In the genomic region with DNA sequence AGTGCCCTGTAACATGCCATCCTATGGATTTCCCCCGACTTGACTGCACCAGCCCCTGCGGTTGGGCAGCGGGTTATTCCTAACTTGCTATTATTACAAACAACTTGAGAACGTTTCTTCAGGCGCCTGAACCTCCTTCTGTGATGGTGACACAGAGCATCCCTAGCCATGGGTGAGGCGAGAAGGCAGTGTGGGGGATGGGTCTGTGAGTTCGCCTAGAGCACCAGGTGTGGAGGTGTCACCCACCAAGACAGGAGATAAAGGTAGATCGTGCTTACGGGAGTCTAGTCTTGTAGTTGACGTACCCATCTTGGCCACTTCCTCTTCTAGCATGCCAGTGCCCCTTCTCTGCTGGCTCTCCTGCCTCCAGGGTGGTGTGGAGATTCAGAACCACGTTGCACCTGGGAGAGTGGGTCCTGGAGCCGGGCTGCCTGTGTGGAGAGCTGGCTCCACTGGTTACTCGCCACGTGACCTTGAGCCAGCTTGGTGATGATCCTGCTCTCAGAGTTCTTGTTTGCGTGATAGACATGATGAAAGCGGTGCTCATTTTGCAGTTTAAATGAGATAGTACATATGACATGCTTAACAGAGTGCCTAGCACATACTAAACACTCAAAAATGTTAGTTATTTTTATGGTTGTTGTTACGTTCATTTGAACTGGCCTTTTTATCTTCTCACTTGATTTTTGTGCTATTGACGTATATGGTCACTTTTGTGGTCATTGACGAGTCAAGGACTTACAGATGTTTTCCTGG, we compare ENCODE assay signal across 3 cellular contexts.
TF ChIP-seq lines count a peak whose summit lies in the region.

No MANE protein-coding gene starts in this region.

TF ChIP-seq in WTC11, 78 proteins besides CTCF, POLR2A, EP300 and RAD21:
- TF ChIP-seq ZNF423 (CRISPR knock-in tag; IDR thresholded peaks at IDR 0.05) = no peak
- TF ChIP-seq, protein P1, sequence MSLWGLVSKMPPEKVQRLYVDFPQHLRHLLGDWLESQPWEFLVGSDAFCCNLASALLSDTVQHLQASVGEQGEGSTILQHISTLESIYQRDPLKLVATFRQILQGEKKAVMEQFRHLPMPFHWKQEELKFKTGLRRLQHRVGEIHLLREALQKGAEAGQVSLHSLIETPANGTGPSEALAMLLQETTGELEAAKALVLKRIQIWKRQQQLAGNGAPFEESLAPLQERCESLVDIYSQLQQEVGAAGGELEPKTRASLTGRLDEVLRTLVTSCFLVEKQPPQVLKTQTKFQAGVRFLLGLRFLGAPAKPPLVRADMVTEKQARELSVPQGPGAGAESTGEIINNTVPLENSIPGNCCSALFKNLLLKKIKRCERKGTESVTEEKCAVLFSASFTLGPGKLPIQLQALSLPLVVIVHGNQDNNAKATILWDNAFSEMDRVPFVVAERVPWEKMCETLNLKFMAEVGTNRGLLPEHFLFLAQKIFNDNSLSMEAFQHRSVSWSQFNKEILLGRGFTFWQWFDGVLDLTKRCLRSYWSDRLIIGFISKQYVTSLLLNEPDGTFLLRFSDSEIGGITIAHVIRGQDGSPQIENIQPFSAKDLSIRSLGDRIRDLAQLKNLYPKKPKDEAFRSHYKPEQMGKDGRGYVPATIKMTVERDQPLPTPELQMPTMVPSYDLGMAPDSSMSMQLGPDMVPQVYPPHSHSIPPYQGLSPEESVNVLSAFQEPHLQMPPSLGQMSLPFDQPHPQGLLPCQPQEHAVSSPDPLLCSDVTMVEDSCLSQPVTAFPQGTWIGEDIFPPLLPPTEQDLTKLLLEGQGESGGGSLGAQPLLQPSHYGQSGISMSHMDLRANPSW (CRISPR knock-in tag; conservative IDR thresholded peaks at IDR 0.05; ENCODE audit: low read depth) = no peak
- no peak for TF ChIP-seq IRF2 (CRISPR knock-in tag; IDR thresholded peaks at IDR 0.05; ENCODE audit: borderline replicate concordance, low read depth)
- TF ChIP-seq OVOL2 (CRISPR knock-in tag; IDR thresholded peaks at IDR 0.05; ENCODE audit: borderline replicate concordance) = no peak

TF ChIP-seq in HepG2, 621 proteins besides CTCF, POLR2A, EP300 and RAD21 (continues in another document):
- TF ChIP-seq ZNF768 (CRISPR knock-in tag; IDR thresholded peaks at IDR 0.05) (0 out of 2 replicates have a peak, but pooled peaks have one; percentile 13), ZNF17 (CRISPR knock-in tag; IDR thresholded peaks at IDR 0.05) (no peak), ARID4A (CRISPR knock-in tag; IDR thresholded peaks at IDR 0.05; ENCODE audit: borderline replicate concordance) (no peak), KLF13 (CRISPR knock-in tag; IDR thresholded peaks at IDR 0.05) (no peak), IRF1 (CRISPR knock-in tag; IDR thresholded peaks at IDR 0.05; ENCODE audit: low read depth) (no peak), ZNF678 (CRISPR knock-in tag; IDR thresholded peaks at IDR 0.05) (no peak), XRCC5 (optimal IDR thresholded peaks at IDR 0.05; ENCODE audit: low read length) (no peak), MEIS1 (CRISPR knock-in tag; IDR thresholded peaks at IDR 0.05; ENCODE audit: borderline replicate concordance) (no peak), ZSCAN21 (CRISPR knock-in tag; IDR thresholded peaks at IDR 0.05; ENCODE audit: borderline replicate concordance) (no peak), ZNF12 (CRISPR knock-in tag; IDR thresholded peaks at IDR 0.05) (no peak), NFIC (IDR thresholded peaks at IDR 0.05; ENCODE audit: low read length) (no peak), ZNF205 (CRISPR knock-in tag; IDR thresholded peaks at IDR 0.05) (0 out of 2 replicates have a peak, but pooled peaks have one; percentile 43)
- TF ChIP-seq, protein P2, sequence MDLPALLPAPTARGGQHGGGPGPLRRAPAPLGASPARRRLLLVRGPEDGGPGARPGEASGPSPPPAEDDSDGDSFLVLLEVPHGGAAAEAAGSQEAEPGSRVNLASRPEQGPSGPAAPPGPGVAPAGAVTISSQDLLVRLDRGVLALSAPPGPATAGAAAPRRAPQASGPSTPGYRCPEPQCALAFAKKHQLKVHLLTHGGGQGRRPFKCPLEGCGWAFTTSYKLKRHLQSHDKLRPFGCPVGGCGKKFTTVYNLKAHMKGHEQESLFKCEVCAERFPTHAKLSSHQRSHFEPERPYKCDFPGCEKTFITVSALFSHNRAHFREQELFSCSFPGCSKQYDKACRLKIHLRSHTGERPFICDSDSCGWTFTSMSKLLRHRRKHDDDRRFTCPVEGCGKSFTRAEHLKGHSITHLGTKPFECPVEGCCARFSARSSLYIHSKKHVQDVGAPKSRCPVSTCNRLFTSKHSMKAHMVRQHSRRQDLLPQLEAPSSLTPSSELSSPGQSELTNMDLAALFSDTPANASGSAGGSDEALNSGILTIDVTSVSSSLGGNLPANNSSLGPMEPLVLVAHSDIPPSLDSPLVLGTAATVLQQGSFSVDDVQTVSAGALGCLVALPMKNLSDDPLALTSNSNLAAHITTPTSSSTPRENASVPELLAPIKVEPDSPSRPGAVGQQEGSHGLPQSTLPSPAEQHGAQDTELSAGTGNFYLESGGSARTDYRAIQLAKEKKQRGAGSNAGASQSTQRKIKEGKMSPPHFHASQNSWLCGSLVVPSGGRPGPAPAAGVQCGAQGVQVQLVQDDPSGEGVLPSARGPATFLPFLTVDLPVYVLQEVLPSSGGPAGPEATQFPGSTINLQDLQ (CRISPR knock-in tag; IDR thresholded peaks at IDR 0.05) = no peak

TF ChIP-seq in HEK293T, 16 proteins besides CTCF, POLR2A, EP300 and RAD21:
- TF ChIP-seq L3MBTL2 (conservative IDR thresholded peaks at IDR 0.05) (no peak), ARNT (IDR thresholded peaks at IDR 0.05) (no peak), SUZ12 (IDR thresholded peaks at IDR 0.05) (no peak), LEF1 (IDR thresholded peaks at IDR 0.05; ENCODE audit: borderline replicate concordance) (no peak), HDGF (IDR thresholded peaks at IDR 0.05; ENCODE audit: borderline replicate concordance) (no peak), NFRKB (IDR thresholded peaks at IDR 0.05) (no peak), SP1 (IDR thresholded peaks at IDR 0.05) (no peak), FOXM1 (IDR thresholded peaks at IDR 0.05; ENCODE audit: borderline replicate concordance) (no peak), ZNF384 (IDR thresholded peaks at IDR 0.05) (no peak), TARDBP (IDR thresholded peaks at IDR 0.05) (no peak), BHLHE40 (IDR thresholded peaks at IDR 0.05; ENCODE audit: borderline replicate concordance) (no peak), FOXA1 (IDR thresholded peaks at IDR 0.05) (no peak), CTBP1 (IDR thresholded peaks at IDR 0.05; ENCODE audit: borderline replicate concordance) (no peak), ELF4 (IDR thresholded peaks at IDR 0.05) (no peak), FOXK2 (IDR thresholded peaks at IDR 0.05) (no peak)
- TF ChIP-seq, protein P3, sequence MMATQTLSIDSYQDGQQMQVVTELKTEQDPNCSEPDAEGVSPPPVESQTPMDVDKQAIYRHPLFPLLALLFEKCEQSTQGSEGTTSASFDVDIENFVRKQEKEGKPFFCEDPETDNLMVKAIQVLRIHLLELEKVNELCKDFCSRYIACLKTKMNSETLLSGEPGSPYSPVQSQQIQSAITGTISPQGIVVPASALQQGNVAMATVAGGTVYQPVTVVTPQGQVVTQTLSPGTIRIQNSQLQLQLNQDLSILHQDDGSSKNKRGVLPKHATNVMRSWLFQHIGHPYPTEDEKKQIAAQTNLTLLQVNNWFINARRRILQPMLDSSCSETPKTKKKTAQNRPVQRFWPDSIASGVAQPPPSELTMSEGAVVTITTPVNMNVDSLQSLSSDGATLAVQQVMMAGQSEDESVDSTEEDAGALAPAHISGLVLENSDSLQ (IDR thresholded peaks at IDR 0.05) = no peak
